In the genomic region with DNA sequence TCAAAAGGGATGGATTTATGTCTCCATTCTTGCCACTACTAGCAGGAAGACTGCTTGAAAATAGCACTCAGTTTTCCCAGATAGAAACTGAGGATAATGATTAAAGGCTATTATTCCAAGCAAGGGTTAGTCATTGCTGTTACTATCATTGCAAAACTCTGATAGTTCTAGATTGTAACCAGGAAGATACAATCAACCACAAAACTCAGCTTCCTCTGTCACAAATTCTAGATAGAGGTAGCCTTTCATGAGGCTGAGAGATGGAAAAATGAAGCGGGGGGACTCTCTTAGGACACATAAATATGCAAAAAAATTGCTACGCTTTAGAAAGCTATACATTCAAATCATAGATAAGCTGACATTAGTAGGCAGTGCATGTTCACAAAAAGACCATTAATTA, we compare ENCODE assay signal across 9 cellular contexts. TPM values are rescaled to one million over a fixed set of nuclear protein-coding genes. Genes with fewer than 3 reads are reported as not detected.
DNase-seq lines count a peak whose midpoint lies in the region; ATAC-seq and TF ChIP-seq lines count a peak whose summit lies in the region.
"Had no signal": no experiment of that assay in that cellular context is flagged by ENCODE, and none has a peak within 500 bp of the region (broad histone marks: within the 10 kb centered on the region; RNA-seq: fewer than 3 reads in every experiment).

No MANE protein-coding gene starts in this region.

- no peaks in the 10 kb centered on the region for H3K27me3 ChIP-seq in Panc1 (ENCODE audit: control insufficient read depth, insufficient read depth, low read length)
- H3K27me3 ChIP-seq in duodenal mucosa (ENCODE audit: control insufficient read depth in 1 of 2, insufficient read depth in 2 of 2, low read length in 2 of 2) = no peaks in the 10 kb centered on the region

- peak overlapping the region; percentile 56 to 82; a peak in 3 of 4 replicates for H3K4me3 ChIP-seq in Panc1 (ENCODE audit: low read depth in 2 of 2, low read length in 2 of 2)
- H3K4me3 ChIP-seq in duodenal mucosa (ENCODE audit: low read depth in 1 of 2, low read length in 2 of 2) = peak overlapping the region; percentile 9 to 65
- H3K4me3 ChIP-seq in retinal pigment epithelial cell (ENCODE audit: low read length) = peak overlapping the region; percentile 94

- BruUV-seq in Panc1 (replicated peaks; lab: Mats Ljungman, UMichigan) = no TSS peak

- CTCF ChIA-PET in Panc1 (lab: Charles Lee) = interaction anchor here (0.9 kb wide), 1 partner anchor 47 kb away, joined by 3 read pairs; no protein-coding TSS in a partner anchor

- H3K36me3 ChIP-seq in Panc1 (ENCODE audit: control insufficient read depth, insufficient read depth, low read length) (peaks cover 8% of the 10 kb centered on the region), duodenal mucosa (ENCODE audit: control insufficient read depth in 1 of 2, insufficient read depth in 2 of 2, low read length in 2 of 2) (peaks cover 0 to 3% of the 10 kb centered on the region in 2 donors)

- peak; percentile 79 for DNase-seq in GF-D8 (lab: John Stamatoyannopoulos, UW)
- DNase-seq in Panc1 (ENCODE audit: low read depth, low spot score) = no peak
- no peak for DNase-seq in retinal pigment epithelial cell (ENCODE audit: low read depth)
- DNase-seq in DMS53 (lab: John Stamatoyannopoulos, UW) = no peak
- DNase-seq in stimulated activated CD8-positive, alpha-beta memory T cell treated with anti-CD3 and anti-CD28 coated beads, Interleukin-4, amount 100 ng/mL, for 48 hours = no peak
- DNase-seq: activated gamma-delta T cell had no signal

- POLR2A ChIA-PET in Panc1 (lab: Charles Lee) = interaction anchor here (0.6 kb wide), 1 partner anchor 17 kb away, joined by 3 read pairs; no protein-coding TSS in a partner anchor

- in situ Hi-C loops in Panc1 (cut with HindIII; ENCODE audit: low pct_unique_long_range_greater_than_20kb, low sequenced_read_pairs) = no loop called here

- H3K27ac ChIP-seq in Panc1 (ENCODE audit: low read length) (peak overlapping the region; percentile 93), duodenal mucosa (ENCODE audit: low read depth, low read length) (no peak overlapping the region)

- intact Hi-C loops in Panc1 (cut with micrococcal nuclease; ENCODE audit: unreplicated experiment) = loop anchor here (5.0 kb wide), 1 partner anchor 42 kb away; no protein-coding TSS in a partner anchor

- no peak overlapping the region for H3K9ac ChIP-seq in duodenal mucosa (ENCODE audit: low read depth in 1 of 2, low read length in 2 of 2)

- H3K9me3 ChIP-seq in Panc1 (ENCODE audit: control insufficient read depth, insufficient read depth, low read depth, low read length) (no peaks in the 10 kb centered on the region), duodenal mucosa (ENCODE audit: control insufficient read depth in 1 of 2, low read length in 2 of 2) (no peaks in the 10 kb centered on the region)

- H3K4me1 ChIP-seq in Panc1 (ENCODE audit: control insufficient read depth, insufficient read depth, low read length) (peaks cover 33% of the 10 kb centered on the region), duodenal mucosa (ENCODE audit: control insufficient read depth in 1 of 2, insufficient read depth in 2 of 2, low read length in 2 of 2) (peaks cover 0 to 14% of the 10 kb centered on the region in 2 donors)

- no peak for TF ChIP-seq CTCF in Panc1 (IDR thresholded peaks at IDR 0.05)
- TF ChIP-seq CTCF in retinal pigment epithelial cell (conservative IDR thresholded peaks at IDR 0.05; ENCODE audit: low read depth, low read length) = no peak

- ATAC-seq in Panc1 (no peak), GM21526 (IDR thresholded peaks at IDR 0.05; ENCODE audit: low FRiP score, unreplicated experiment) (no peak), HG03025 (IDR thresholded peaks at IDR 0.05; ENCODE audit: low FRiP score, unreplicated experiment) (no peak)

RNA-seq across cellular contexts. Expression of a gene that starts 3.1 kb away (rescaled TPM):
- 72.0 TPM for total RNA-seq in Panc1 (2021; ENCODE audit: unreplicated experiment)
- polyA plus RNA-seq in Panc1 (2012; ENCODE audit: insufficient read length) = 34.8 TPM

Comparison
In these comparisons a context has a peak if more than half of its experiments do, and no peak if none do; other contexts are left out.
1. H3K4me3 ChIP-seq: peak in every context shown above with its lines; median percentile 94 in retinal pigment epithelial cell; 69 in Panc1; 37 in duodenal mucosa.